Comparison of ENCODE assay signal across 8 cellular contexts in the genomic region with DNA sequence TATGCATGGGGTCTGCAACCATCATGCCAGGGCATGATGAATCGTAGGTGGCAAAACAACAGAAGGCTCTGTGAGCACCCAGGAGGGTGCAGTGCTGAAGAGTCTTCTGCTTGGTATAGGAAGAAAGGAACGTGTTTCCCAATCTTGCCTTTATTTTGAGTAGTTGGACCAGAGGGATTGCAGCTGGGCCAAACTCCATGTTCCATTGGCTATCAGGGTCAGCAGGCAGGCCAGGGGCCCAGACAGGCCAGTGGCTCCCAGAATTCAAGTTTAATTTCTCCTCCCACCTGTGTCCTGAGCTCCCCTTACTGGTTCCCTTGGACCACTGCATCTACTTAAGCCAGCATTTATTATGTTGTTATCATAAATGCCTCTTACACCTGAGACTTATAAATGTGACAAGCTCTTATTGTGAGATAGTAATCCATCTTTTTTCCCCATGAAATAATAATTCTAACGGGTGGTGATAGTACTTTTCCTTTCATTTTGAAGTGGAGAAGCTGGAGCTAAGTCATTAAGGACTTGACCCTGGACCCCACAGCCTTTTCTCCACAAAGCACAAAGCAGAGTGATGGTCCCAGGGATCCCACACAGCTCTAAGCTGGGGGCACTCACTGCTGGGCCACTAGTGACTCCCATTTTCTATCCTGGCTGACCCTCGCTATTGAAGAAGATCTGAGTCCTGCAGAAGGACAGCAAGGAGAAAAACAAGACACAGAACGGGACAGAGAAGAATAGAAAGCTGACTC. TPM values are rescaled to one million over a fixed set of nuclear protein-coding genes. Genes with fewer than 3 reads are reported as not detected.
A peak's percentile ranks its signal among the peaks of the same experiment; 100 is the strongest.
DNase-seq lines count a peak whose midpoint lies in the region; ATAC-seq and TF ChIP-seq lines count a peak whose summit lies in the region.
"Had no signal": no experiment of that assay in that cellular context is flagged by ENCODE, and none has a peak within 500 bp of the region (broad histone marks: within the 10 kb centered on the region; RNA-seq: fewer than 3 reads in every experiment).

No MANE protein-coding gene starts in this region.

- CTCF ChIA-PET in WTC11 (lab: Charles Lee), result interaction anchor here (1.0 to 1.3 kb wide), 3 partner anchors 9 to 80 kb away, joined by 3 to 6 read pairs (median 4); no protein-coding TSS in a partner anchor

- peaks cover 53% of the 10 kb centered on the region for H3K27me3 Mint-ChIP-seq in WTC11 (ENCODE audit: low read depth)
- peaks cover 9% of the 10 kb centered on the region for H3K27me3 Mint-ChIP-seq in H9 (ENCODE audit: low read depth)

- H3K4me3 ChIP-seq in HFF-Myc (replicated peaks; ENCODE audit: low read depth, low read length), result peak overlapping the region; percentile 53
- H3K4me3 ChIP-seq in testis, result peak overlapping the region; percentile 52 to 61

- H3K23ac ChIP-seq in H9 (ENCODE audit: insufficient read length, low read depth, low read length), result no peak overlapping the region

- POLR2A ChIA-PET in WTC11 (lab: Charles Lee), result interaction anchor here (0.7 kb wide), 1 partner anchor 66 kb away, joined by 3 read pairs; no protein-coding TSS in a partner anchor

- H3K4me1 Mint-ChIP-seq in WTC11 (peaks cover 55% of the 10 kb centered on the region), H9 (peaks cover 42 to 58% of the 10 kb centered on the region in 2 experiments)

- no peak overlapping the region for H2BK12ac ChIP-seq in H9 (ENCODE audit: insufficient read length, low read depth, low read length)

- H3K36me3 Mint-ChIP-seq in WTC11 (peaks cover 35% of the 10 kb centered on the region), H9 (ENCODE audit: insufficient read depth in 1 of 3, low read depth in 3 of 3) (peaks cover 17 to 44% (median 24%) of the 10 kb centered on the region in 3 experiments)

- H3K4me3 Mint-ChIP-seq in WTC11 (peak overlapping the region; percentile 71), H9 (peak overlapping the region in 1 of 2 experiments; percentile 30; a peak in 2 of 5 replicates)

- 0 out of 2 replicates have a peak, but pooled peaks have one; percentile 20 for ATAC-seq in WTC11
- ATAC-seq in left ventricle myocardium superior, result peak; percentile 13
- ATAC-seq in HG03025 (IDR thresholded peaks at IDR 0.05; ENCODE audit: low FRiP score, unreplicated experiment), result no peak
- ATAC-seq in activated CD4-positive, CD25-positive, alpha-beta regulatory T cell treated with anti-CD3 and anti-CD28 coated beads, Interleukin-2, amount 50 U/mL, for 24 hours, result no peak

- H3K9me3 ChIP-seq in testis, result no peaks in the 10 kb centered on the region
- peaks cover 5% of the 10 kb centered on the region for H3K9me3 ChIP-seq in H9 (ENCODE audit: control insufficient read depth, low read depth, low read length)

- H3K79me1 ChIP-seq in H9 (ENCODE audit: insufficient read depth, low read depth, low read length, poor library complexity, severe bottlenecking), result no peaks in the 10 kb centered on the region

- H3K14ac ChIP-seq in H9 (ENCODE audit: insufficient read depth, low read length), result no peak overlapping the region

- H3K27ac Mint-ChIP-seq in WTC11 (no peak overlapping the region), H9 (no peak overlapping the region)

- H4K91ac ChIP-seq in H9 (ENCODE audit: insufficient read length, low read depth, low read length), result no peak overlapping the region

- no peak overlapping the region for H2BK120ac ChIP-seq in H9 (ENCODE audit: low read depth, low read length, poor library complexity, severe bottlenecking)

- H3K4me1 ChIP-seq in testis, result no peaks in the 10 kb centered on the region
- H3K4me1 ChIP-seq in H9 (ENCODE audit: insufficient read depth, low read length), result peaks cover 10% of the 10 kb centered on the region

- no peak overlapping the region for H3K18ac ChIP-seq in H9 (ENCODE audit: insufficient read length, low read depth, low read length)

- H4K20me1 ChIP-seq in H9 (ENCODE audit: control insufficient read depth, insufficient read depth, insufficient read length), result no peaks in the 10 kb centered on the region

- H2BK5ac ChIP-seq in H9 (ENCODE audit: insufficient read length, low read length), result no peak overlapping the region

- H3K56ac ChIP-seq in H9 (ENCODE audit: insufficient read length, low read depth, low read length), result no peak overlapping the region

- H3K79me2 ChIP-seq in H9 (ENCODE audit: insufficient read depth, low read length), result no peaks in the 10 kb centered on the region

- no peak overlapping the region for H2BK20ac ChIP-seq in H9 (ENCODE audit: low read depth, low read length, poor library complexity, severe bottlenecking)

- DNase-seq in HFF-Myc (ENCODE audit: extremely low read depth, low read depth), result no peak
- DNase-seq in WTC11 (ENCODE audit: low spot score), result no peak
- no peak for DNase-seq in left ventricle myocardium superior
- DNase-seq in testis, result no peak
- no peak for DNase-seq in H9

- no peak overlapping the region for H4K8ac ChIP-seq in H9 (replicated peaks; ENCODE audit: insufficient read length, low read depth, low read length)

- no peak overlapping the region for H3K4me2 ChIP-seq in H9 (ENCODE audit: insufficient read depth, insufficient read length, low read length)

- WGBS in testis, 2 donors, result 60 to 62% methylated on average over 5 of the region's 5 CpGs
- WGBS in H9 (ENCODE audit: extremely low coverage, insufficient read length, low lambda C conversion rate), result no CpG with 5 or more reads among the region's 5 CpGs

- H3K4ac ChIP-seq in H9 (ENCODE audit: low read depth, low read length), result no peak overlapping the region

- no peak overlapping the region for H2AK5ac ChIP-seq in H9 (ENCODE audit: insufficient read length, low read length)

- no peaks in the 10 kb centered on the region for H3K23me2 ChIP-seq in H9 (ENCODE audit: insufficient read length, low read depth, low read length, poor library complexity, severe bottlenecking)

- no peak overlapping the region for H2AFZ ChIP-seq in H9 (ENCODE audit: low read length)

- H2BK15ac ChIP-seq in H9 (ENCODE audit: low read depth, low read length), result no peak overlapping the region

- no peak overlapping the region for H4K5ac ChIP-seq in H9 (ENCODE audit: insufficient read length, low read depth, low read length)

- intact Hi-C loops in left ventricle myocardium superior (cut with micrococcal nuclease) (no loop called here), testis (cut with DNase I; ENCODE audit: low total_unique reads) (no loop called here)

- H3K27me3 ChIP-seq in testis, result no peaks in the 10 kb centered on the region
- no peaks in the 10 kb centered on the region; the same call in 1 of the 2 replicates for H3K27me3 ChIP-seq in H9 (ENCODE audit: insufficient read depth, low read length)

- no peak for TF ChIP-seq POLR2A in testis (IDR thresholded peaks at IDR 0.05)

- TF ChIP-seq CTCF in HFF-Myc (IDR thresholded peaks at IDR 0.05; ENCODE audit: low read depth, low read length, missing control alignments) (no peak), WTC11 (IDR thresholded peaks at IDR 0.05) (no peak), testis (IDR thresholded peaks at IDR 0.05) (no peak), H9 (conservative IDR thresholded peaks at IDR 0.05) (no peak)

- H3K27ac ChIP-seq in testis (peak overlapping the region; percentile 83 to 93), H9 (ENCODE audit: insufficient read length, low read depth, low read length) (no peak overlapping the region)
- H3K27ac ChIP-seq: VCaP had no signal

- peaks cover 37% of the 10 kb centered on the region for H3K9me3 Mint-ChIP-seq in WTC11
- peaks cover 29% of the 10 kb centered on the region in 2 experiments for H3K9me3 Mint-ChIP-seq in H9

- no peaks in the 10 kb centered on the region for H3K36me3 ChIP-seq in testis (ENCODE audit: low read depth, missing control alignments)

- H3T11ph ChIP-seq in H9 (ENCODE audit: low read length), result no peak overlapping the region

- H3K9ac ChIP-seq in H9 (ENCODE audit: extremely low read depth, insufficient read length, low read length), result no peak overlapping the region

TF ChIP-seq in WTC11, 78 proteins besides CTCF, POLR2A, EP300 and RAD21 (continues in another document):
- TF ChIP-seq ERG (CRISPR knock-in tag; IDR thresholded peaks at IDR 0.05) (no peak), RELA (CRISPR knock-in tag; IDR thresholded peaks at IDR 0.05; ENCODE audit: borderline replicate concordance) (no peak), ZNF396 (CRISPR knock-in tag; IDR thresholded peaks at IDR 0.05; ENCODE audit: borderline replicate concordance) (no peak)
- TF ChIP-seq, protein P1, sequence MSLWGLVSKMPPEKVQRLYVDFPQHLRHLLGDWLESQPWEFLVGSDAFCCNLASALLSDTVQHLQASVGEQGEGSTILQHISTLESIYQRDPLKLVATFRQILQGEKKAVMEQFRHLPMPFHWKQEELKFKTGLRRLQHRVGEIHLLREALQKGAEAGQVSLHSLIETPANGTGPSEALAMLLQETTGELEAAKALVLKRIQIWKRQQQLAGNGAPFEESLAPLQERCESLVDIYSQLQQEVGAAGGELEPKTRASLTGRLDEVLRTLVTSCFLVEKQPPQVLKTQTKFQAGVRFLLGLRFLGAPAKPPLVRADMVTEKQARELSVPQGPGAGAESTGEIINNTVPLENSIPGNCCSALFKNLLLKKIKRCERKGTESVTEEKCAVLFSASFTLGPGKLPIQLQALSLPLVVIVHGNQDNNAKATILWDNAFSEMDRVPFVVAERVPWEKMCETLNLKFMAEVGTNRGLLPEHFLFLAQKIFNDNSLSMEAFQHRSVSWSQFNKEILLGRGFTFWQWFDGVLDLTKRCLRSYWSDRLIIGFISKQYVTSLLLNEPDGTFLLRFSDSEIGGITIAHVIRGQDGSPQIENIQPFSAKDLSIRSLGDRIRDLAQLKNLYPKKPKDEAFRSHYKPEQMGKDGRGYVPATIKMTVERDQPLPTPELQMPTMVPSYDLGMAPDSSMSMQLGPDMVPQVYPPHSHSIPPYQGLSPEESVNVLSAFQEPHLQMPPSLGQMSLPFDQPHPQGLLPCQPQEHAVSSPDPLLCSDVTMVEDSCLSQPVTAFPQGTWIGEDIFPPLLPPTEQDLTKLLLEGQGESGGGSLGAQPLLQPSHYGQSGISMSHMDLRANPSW (CRISPR knock-in tag; conservative IDR thresholded peaks at IDR 0.05; ENCODE audit: low read depth), result no peak

RNA-seq across cellular contexts. Expression of gene TRIM38, which starts 0.8 kb away (rescaled TPM):
- total RNA-seq in WTC11 (2021), result 1.0 to 1.6 TPM (median 1.1 TPM) in 3 replicates
- total RNA-seq in left ventricle myocardium superior, result 2.7 TPM
- total RNA-seq in testis, result 1 to 10 TPM; 5.3 to 9.1 TPM
- 3.2 TPM for polyA plus RNA-seq in testis (ENCODE audit: insufficient read depth, low read depth, low replicate concordance)
- total RNA-seq in H9 (2021), result 0.55 and 0.61 TPM in 2 replicates

RNA-seq across cellular contexts. Expression of gene SLC17A2, which starts 31.3 kb away (rescaled TPM):
- total RNA-seq in WTC11 (2021) (not detected in 3 replicates), left ventricle myocardium superior (not detected), testis (under 1 TPM; 0.31 to 0.50 TPM), H9 (2021) (not detected in 2 replicates)
- polyA plus RNA-seq in testis (ENCODE audit: insufficient read depth, low read depth, low replicate concordance), result 0.17 TPM

Comparison
In these comparisons a context has a peak if more than half of its experiments do, and no peak if none do; other contexts are left out.
1. ATAC-seq: peak in WTC11 (single experiment) and left ventricle myocardium superior (single experiment); none in HG03025 (single experiment) and activated CD4-positive, CD25-positive, alpha-beta regulatory T cell treated with anti-CD3 and anti-CD28 coated beads, Interleukin-2, amount 50 U/mL, for 24 hours (0 of 2).